Comparison of ENCODE assay signal across 27 cellular contexts in the genomic region with DNA sequence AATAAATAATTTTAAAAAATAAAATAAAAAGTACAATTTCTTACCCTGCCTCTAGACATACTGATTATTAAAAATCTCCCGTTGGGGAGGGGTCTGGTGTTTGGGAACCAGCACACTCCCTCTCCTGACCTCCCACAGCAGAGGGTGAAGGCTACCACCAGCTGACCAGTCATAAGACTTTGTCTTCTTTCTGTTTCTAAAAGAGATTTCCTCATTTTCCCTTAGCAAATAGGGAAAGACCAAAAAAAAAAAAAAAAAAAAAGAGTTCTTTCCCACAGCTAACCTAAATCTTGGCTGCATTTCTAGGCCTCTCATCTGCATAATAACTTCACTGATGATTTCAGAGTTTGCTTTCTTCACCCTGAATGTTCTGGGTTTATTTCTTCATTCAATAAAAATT. TPM values are rescaled to one million over a fixed set of nuclear protein-coding genes. Genes with fewer than 3 reads are reported as not detected.
DNase-seq lines count a peak whose midpoint lies in the region; ATAC-seq and TF ChIP-seq lines count a peak whose summit lies in the region.
"Had no signal": no experiment of that assay in that cellular context is flagged by ENCODE, and none has a peak within 500 bp of the region (broad histone marks: within the 10 kb centered on the region; RNA-seq: fewer than 3 reads in every experiment).

No MANE protein-coding gene starts in this region.

- DNase-seq in Right ventricle myocardium superior (no peak), left ventricle myocardium inferior (no peak), adipocyte (ENCODE audit: low read depth) (peak; percentile 42), medulla oblongata (ENCODE audit: extremely low spot score) (peak; percentile 60), activated gamma-delta T cell treated with Interleukin-2 at 50 U/mL for 16 hours (no peak), DMS53 treated with DMSO at 0.1 percent for 48 hours (lab: John Stamatoyannopoulos, UW; ENCODE audit: unreplicated experiment) (no peak)
- DNase-seq: activated CD4-positive, alpha-beta T cell treated with anti-CD3 and anti-CD28 coated beads, Interleukin-2, amount 10 ng/mL, durations not matched to agents 7 days and 5 days; activated CD8-positive, alpha-beta memory T cell treated with anti-CD3 and anti-CD28 coated beads, Interleukin-2, amount 50 U/mL, for 48 hours; activated gamma-delta T cell; anterior cingulate cortex; cerebellar nuclear complex; DMS 273 treated with DMSO at 0.1 percent for 48 hours; heart right ventricle; immature natural killer cell; MM.1S; NCI-H187; NCI-H2227 treated with DMSO at 0.1 percent for 48 hours; pancreas; RPMI8226; stomach had no signal

- no peaks in the 10 kb centered on the region for H3K27me3 ChIP-seq in left ventricle myocardium inferior (ENCODE audit: low read depth)
- H3K27me3 ChIP-seq in adipocyte (replicated peaks; ENCODE audit: control insufficient read depth, insufficient read depth, low read length): no peaks in the 10 kb centered on the region
- H3K27me3 ChIP-seq: pancreas had no signal

- H3K9ac ChIP-seq in adipocyte (ENCODE audit: low read length): no peak overlapping the region

- peak; percentile 33 for ATAC-seq in Right ventricle myocardium superior (ENCODE audit: poor library complexity)
- ATAC-seq in GM21423 (IDR thresholded peaks at IDR 0.05; ENCODE audit: unreplicated experiment): no peak
- no peak for ATAC-seq in GM21390 (IDR thresholded peaks at IDR 0.05; ENCODE audit: unreplicated experiment)
- ATAC-seq: HCT116 had no signal

- H3K4me3 ChIP-seq in left ventricle myocardium inferior (no peak overlapping the region), adipocyte (ENCODE audit: low read length) (no peak overlapping the region)
- H3K4me3 ChIP-seq: heart right ventricle, pancreas, stomach had no signal

- H3K9me3 ChIP-seq in left ventricle myocardium inferior (replicated peaks): no peaks in the 10 kb centered on the region
- H3K9me3 ChIP-seq in adipocyte (ENCODE audit: control insufficient read depth, low read length): no peaks in the 10 kb centered on the region
- H3K9me3 ChIP-seq: heart right ventricle, pancreas, stomach had no signal

- H3K4me1 ChIP-seq in left ventricle myocardium inferior: peaks cover 13% of the 10 kb centered on the region
- peaks cover 22% of the 10 kb centered on the region for H3K4me1 ChIP-seq in adipocyte (ENCODE audit: control insufficient read depth, insufficient read depth, low read length)

- H3K27ac ChIP-seq in left ventricle myocardium inferior (replicated peaks): no peak overlapping the region
- H3K27ac ChIP-seq: C4-2B had no signal

- intact Hi-C loops in Right ventricle myocardium superior (cut with DNase I): no loop called here
- intact Hi-C loops in left ventricle myocardium inferior (cut with micrococcal nuclease): no loop called here

- TF ChIP-seq CTCF in left ventricle myocardium inferior (IDR thresholded peaks at IDR 0.05; ENCODE audit: borderline replicate concordance): no peak

- H3K36me3 ChIP-seq in left ventricle myocardium inferior (no peaks in the 10 kb centered on the region), adipocyte (ENCODE audit: control insufficient read depth, insufficient read depth, low read length, severe bottlenecking) (no peaks in the 10 kb centered on the region)
- H3K36me3 ChIP-seq: heart right ventricle, pancreas, stomach had no signal

RNA-seq across cellular contexts. Expression of gene CDK5RAP3, which starts 30.3 kb away (rescaled TPM):
- 50.3 TPM for total RNA-seq in Right ventricle myocardium superior
- 50.1 TPM for total RNA-seq in left ventricle myocardium inferior

RNA-seq across cellular contexts. Expression of gene COPZ2, which starts 36.4 kb away (rescaled TPM):
- total RNA-seq in Right ventricle myocardium superior: 49.2 TPM
- 50.6 TPM for total RNA-seq in left ventricle myocardium inferior

RNA-seq across cellular contexts. Expression of gene PRR15L, which starts 43.5 kb away (rescaled TPM):
- total RNA-seq in Right ventricle myocardium superior: not detected
- 0.14 TPM for total RNA-seq in left ventricle myocardium inferior
- total RNA-seq: A172; activated CD4-positive, alpha-beta T cell treated with anti-CD3 and anti-CD28 coated beads, Interleukin-2, amount 10 ng/mL, durations not matched to agents 7 days and 5 days; fibroblast of lung; heart right ventricle; myocyte had no signal

RNA-seq across cellular contexts. Expression of gene NFE2L1, which starts 47.0 kb away (rescaled TPM):
- total RNA-seq in Right ventricle myocardium superior: 911 TPM
- total RNA-seq in left ventricle myocardium inferior: 895 TPM

RNA-seq across cellular contexts. Expression of gene PNPO, which starts 59.8 kb away (rescaled TPM):
- total RNA-seq in Right ventricle myocardium superior: 28.2 TPM
- total RNA-seq in left ventricle myocardium inferior: 25.3 TPM

Comparison
In these comparisons a context has a peak if more than half of its experiments do, and no peak if none do; other contexts are left out.
1. DNase-seq: peak in adipocyte (single experiment) and medulla oblongata (single experiment); none in Right ventricle myocardium superior (single experiment), left ventricle myocardium inferior (single experiment), activated gamma-delta T cell treated with Interleukin-2 at 50 U/mL for 16 hours (single experiment) and DMS53 treated with DMSO at 0.1 percent for 48 hours (single experiment).